In genomic region chr2:12716250-12717190, GRCh38 we compare ENCODE assay signal across 8 cellular contexts. TPM values are rescaled to one million over a fixed set of nuclear protein-coding genes. Genes with fewer than 3 reads are reported as not detected.
DNase-seq lines count a peak whose midpoint lies in the region; ATAC-seq and TF ChIP-seq lines count a peak whose summit lies in the region.

TRIB2 (plus strand) TSS chr2:12716936; CDS start chr2:12718308, 1,372 bp downstream.

- H3K36me3 ChIP-seq in KOPT-K1 (ENCODE audit: insufficient read depth, low read length): peaks cover 5% of the 10 kb centered on the region; the same call in 1 of the 2 replicates

- peak; percentile 75 for ATAC-seq in GM21619 (IDR thresholded peaks at IDR 0.05; ENCODE audit: unreplicated experiment)
- peak; percentile 80 for ATAC-seq in naive thymus-derived CD8-positive, alpha-beta T cell
- peak; percentile 77 to 83 for ATAC-seq in stimulated activated naive B cell treated with anti-CD40 and anti-IgM and Interleukin-4, amounts not matched to agents 10 μg/mL and 1 μg/mL and 100 μg/mL, for 72 hours (replicated peaks)

- TF ChIP-seq CTCF in fibroblast of mammary gland (conservative IDR thresholded peaks at IDR 0.05; ENCODE audit: control insufficient read depth, insufficient read depth, low read depth, low read length): no peak

- H3K27ac Mint-ChIP-seq in activated T-helper 2 cell treated with anti-CD3 and anti-CD28 coated beads, Interferon-gamma antibody, Interleukin-2, Interleukin-4, amounts not matched to agents 10 μg/mL and 5 μg/mL and 100 μg/mL, durations not matched to agents 14 hours and 24 hours and 36 hours: peak within 1 kb of the TSS; percentile 78
- peak within 1 kb of the TSS; percentile 94 to 98 (median 97) for H3K27ac Mint-ChIP-seq in naive thymus-derived CD8-positive, alpha-beta T cell
- peak within 1 kb of the TSS; percentile 92 for H3K27ac Mint-ChIP-seq in stimulated activated naive B cell treated with anti-CD40 and anti-IgM and Interleukin-4, amounts not matched to agents 10 μg/mL and 1 μg/mL and 100 μg/mL, for 72 hours

- peak; percentile 95 for DNase-seq in D341Med (ENCODE audit: low spot score)
- DNase-seq in activated T-helper 2 cell treated with anti-CD3 and anti-CD28 coated beads, Interferon-gamma antibody, Interleukin-2, Interleukin-4, amounts not matched to agents 10 μg/mL and 5 μg/mL and 100 μg/mL, durations not matched to agents 14 hours and 24 hours and 36 hours (ENCODE audit: low spot score): peak; percentile 83
- peak; percentile 77 for DNase-seq in fibroblast of mammary gland (ENCODE audit: low read depth)
- DNase-seq in naive thymus-derived CD8-positive, alpha-beta T cell: peak; percentile 80 to 98 (median 88)
- DNase-seq in stimulated activated naive B cell treated with anti-CD40 and anti-IgM and Interleukin-4, amounts not matched to agents 10 μg/mL and 1 μg/mL and 100 μg/mL, for 72 hours: peak; percentile 82

- peaks cover 45% of the 10 kb centered on the region for H3K4me1 Mint-ChIP-seq in activated T-helper 2 cell treated with anti-CD3 and anti-CD28 coated beads, Interferon-gamma antibody, Interleukin-2, Interleukin-4, amounts not matched to agents 10 μg/mL and 5 μg/mL and 100 μg/mL, durations not matched to agents 14 hours and 24 hours and 36 hours (ENCODE audit: low read depth)
- H3K4me1 Mint-ChIP-seq in naive thymus-derived CD8-positive, alpha-beta T cell: peaks cover 32 to 62% (median 51%) of the 10 kb centered on the region in 4 donors
- H3K4me1 Mint-ChIP-seq in stimulated activated naive B cell treated with anti-CD40 and anti-IgM and Interleukin-4, amounts not matched to agents 10 μg/mL and 1 μg/mL and 100 μg/mL, for 72 hours: peaks cover 26 to 48% of the 10 kb centered on the region in 2 donors

- H3K27me3 Mint-ChIP-seq in activated T-helper 2 cell treated with anti-CD3 and anti-CD28 coated beads, Interferon-gamma antibody, Interleukin-2, Interleukin-4, amounts not matched to agents 10 μg/mL and 5 μg/mL and 100 μg/mL, durations not matched to agents 14 hours and 24 hours and 36 hours (ENCODE audit: low read depth): peaks cover 17% of the 10 kb centered on the region
- no peaks in the 10 kb centered on the region for H3K27me3 Mint-ChIP-seq in naive thymus-derived CD8-positive, alpha-beta T cell
- H3K27me3 Mint-ChIP-seq in stimulated activated naive B cell treated with anti-CD40 and anti-IgM and Interleukin-4, amounts not matched to agents 10 μg/mL and 1 μg/mL and 100 μg/mL, for 72 hours: no peaks in the 10 kb centered on the region

- H3K4me3 ChIP-seq in fibroblast of mammary gland (ENCODE audit: control insufficient read depth, low read depth, low read length): peak within 1 kb of the TSS; percentile 90

- H3K4me3 Mint-ChIP-seq in activated T-helper 2 cell treated with anti-CD3 and anti-CD28 coated beads, Interferon-gamma antibody, Interleukin-2, Interleukin-4, amounts not matched to agents 10 μg/mL and 5 μg/mL and 100 μg/mL, durations not matched to agents 14 hours and 24 hours and 36 hours (ENCODE audit: low read depth): peak within 1 kb of the TSS; percentile 97
- peak within 1 kb of the TSS; percentile 92 to 100 (median 100) for H3K4me3 Mint-ChIP-seq in naive thymus-derived CD8-positive, alpha-beta T cell
- peak within 1 kb of the TSS; percentile 90 to 93 for H3K4me3 Mint-ChIP-seq in stimulated activated naive B cell treated with anti-CD40 and anti-IgM and Interleukin-4, amounts not matched to agents 10 μg/mL and 1 μg/mL and 100 μg/mL, for 72 hours

- no peaks in the 10 kb centered on the region for H3K9me3 ChIP-seq in KOPT-K1 (ENCODE audit: insufficient read depth, low read length, poor library complexity, severe bottlenecking)

- no peaks in the 10 kb centered on the region for H3K36me3 Mint-ChIP-seq in activated T-helper 2 cell treated with anti-CD3 and anti-CD28 coated beads, Interferon-gamma antibody, Interleukin-2, Interleukin-4, amounts not matched to agents 10 μg/mL and 5 μg/mL and 100 μg/mL, durations not matched to agents 14 hours and 24 hours and 36 hours (ENCODE audit: low read depth)
- H3K36me3 Mint-ChIP-seq in naive thymus-derived CD8-positive, alpha-beta T cell: no peaks in the 10 kb centered on the region
- H3K36me3 Mint-ChIP-seq in stimulated activated naive B cell treated with anti-CD40 and anti-IgM and Interleukin-4, amounts not matched to agents 10 μg/mL and 1 μg/mL and 100 μg/mL, for 72 hours: no peaks in the 10 kb centered on the region

- TF ChIP-seq POLR2A in Raji (IDR thresholded peaks at IDR 0.05; ENCODE audit: insufficient read depth, low read depth, low read length): peak; percentile 54

- POLR2A ChIA-PET in naive thymus-derived CD8-positive, alpha-beta T cell (lab: Charles Lee): interaction anchor here (0.6 to 4.2 kb wide), 30 partner anchors 7 to 884 kb away, joined by 3 to 43 read pairs (median 4); no protein-coding TSS in a partner anchor

- intact Hi-C loops in activated T-helper 2 cell treated with anti-CD3 and anti-CD28 coated beads, Interferon-gamma antibody, Interleukin-2, Interleukin-4, amounts not matched to agents 10 μg/mL and 5 μg/mL and 100 μg/mL, durations not matched to agents 14 hours and 24 hours and 36 hours (cut with micrococcal nuclease): loop anchor here (1.0 to 5.0 kb wide), 10 partner anchors 79 to 886 kb away; no protein-coding TSS in a partner anchor

- peak within 1 kb of the TSS; percentile 96 for H3K27ac ChIP-seq in KOPT-K1 (ENCODE audit: low read depth, low read length, poor library complexity, severe bottlenecking)

- H3K9me3 Mint-ChIP-seq in activated T-helper 2 cell treated with anti-CD3 and anti-CD28 coated beads, Interferon-gamma antibody, Interleukin-2, Interleukin-4, amounts not matched to agents 10 μg/mL and 5 μg/mL and 100 μg/mL, durations not matched to agents 14 hours and 24 hours and 36 hours: no peaks in the 10 kb centered on the region
- no peaks in the 10 kb centered on the region for H3K9me3 Mint-ChIP-seq in naive thymus-derived CD8-positive, alpha-beta T cell
- H3K9me3 Mint-ChIP-seq in stimulated activated naive B cell treated with anti-CD40 and anti-IgM and Interleukin-4, amounts not matched to agents 10 μg/mL and 1 μg/mL and 100 μg/mL, for 72 hours: no peaks in the 10 kb centered on the region

RNA-seq across cellular contexts. Expression of gene TRIB2, which starts in this region (rescaled TPM):
- 3.9 TPM in 2 replicates for total RNA-seq in activated T-helper 2 cell treated with anti-CD3 and anti-CD28 coated beads, Interferon-gamma antibody, Interleukin-2, Interleukin-4, amounts not matched to agents 10 μg/mL and 5 μg/mL and 100 μg/mL, durations not matched to agents 14 hours and 24 hours and 36 hours
- total RNA-seq in naive thymus-derived CD8-positive, alpha-beta T cell: 10 to 100 TPM; 77.0 to 85.1 TPM
- 10 to 100 TPM; 22.5 to 30.5 (median 27.4) TPM for polyA plus RNA-seq in naive thymus-derived CD8-positive, alpha-beta T cell

Comparison
In these comparisons a context has a peak if more than half of its experiments do, and no peak if none do; other contexts are left out.
1. Peak in every context shown above with its lines: DNase-seq, ATAC-seq, H3K4me3 ChIP-seq and H3K27ac ChIP-seq.
2. RNA of gene TRIB2 (total RNA-seq): 77.0 to 85.1 TPM in naive thymus-derived CD8-positive, alpha-beta T cell; 3.9 TPM in activated T-helper 2 cell treated with anti-CD3 and anti-CD28 coated beads, Interferon-gamma antibody, Interleukin-2, Interleukin-4, amounts not matched to agents 10 μg/mL and 5 μg/mL and 100 μg/mL, durations not matched to agents 14 hours and 24 hours and 36 hours; every median in the first group is over 10 times any median in the second.